In the genomic region with DNA sequence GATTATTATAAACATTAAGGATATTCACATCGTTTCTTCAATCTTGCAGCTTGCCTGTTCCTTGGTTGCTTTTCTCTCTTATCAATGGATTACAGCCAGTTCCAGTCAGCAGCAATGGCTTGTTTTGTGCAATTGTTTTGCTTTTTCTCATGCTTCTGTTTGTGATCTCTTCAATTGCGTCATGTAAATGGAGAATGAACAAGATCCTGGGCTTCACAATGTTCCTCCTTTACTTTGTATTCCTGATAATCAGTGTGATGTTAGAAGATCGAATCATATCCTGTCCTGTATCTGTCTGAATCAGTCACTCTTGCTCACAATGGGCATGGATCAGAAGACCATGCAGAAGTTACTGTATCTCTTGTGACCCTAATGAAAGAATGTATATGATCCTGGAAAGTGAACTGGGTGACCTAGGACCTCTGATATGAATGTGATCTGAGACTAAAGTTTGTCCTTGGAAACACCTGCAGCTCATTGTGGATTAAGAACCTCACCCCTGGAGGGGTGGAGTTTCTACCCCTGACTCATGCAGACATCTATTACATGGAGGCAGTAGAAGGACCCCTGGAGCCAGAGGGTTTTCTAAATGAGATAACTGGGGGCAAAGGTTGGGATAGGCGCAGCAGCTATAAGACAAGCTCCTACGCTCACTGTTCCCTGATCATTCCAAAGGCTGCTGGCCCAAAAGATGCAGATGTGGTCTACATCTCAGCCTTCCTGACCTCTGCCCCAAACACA, we compare ENCODE assay signal across 14 cellular contexts. TPM values are rescaled to one million over a fixed set of nuclear protein-coding genes. Genes with fewer than 3 reads are reported as not detected.
DNase-seq lines count a peak whose midpoint lies in the region; ATAC-seq, FAIRE-seq and TF ChIP-seq lines count a peak whose summit lies in the region.
"Had no signal": no experiment of that assay in that cellular context is flagged by ENCODE, and none has a peak within 500 bp of the region (broad histone marks: within the 10 kb centered on the region; RNA-seq: fewer than 3 reads in every experiment).

No MANE protein-coding gene starts in this region.

- no peaks in the 10 kb centered on the region for H3K27me3 ChIP-seq in breast epithelium
- no peaks in the 10 kb centered on the region for H3K27me3 ChIP-seq in K562 (ENCODE audit: control insufficient read depth in 2 of 2, insufficient read depth in 2 of 2, low read length in 2 of 2)
- H3K27me3 ChIP-seq in stomach, result no peaks in the 10 kb centered on the region
- no peaks in the 10 kb centered on the region for H3K27me3 ChIP-seq in tibial artery

- H3K9me3 ChIP-seq in breast epithelium, result no peaks in the 10 kb centered on the region
- H3K9me3 ChIP-seq in K562 (replicated peaks; ENCODE audit: control insufficient read depth, insufficient read depth, low read depth, low read length), result no peaks in the 10 kb centered on the region
- H3K9me3 ChIP-seq in stomach, result no peaks in the 10 kb centered on the region
- no peaks in the 10 kb centered on the region for H3K9me3 ChIP-seq in tibial artery
- H3K9me3 ChIP-seq in kidney (ENCODE audit: control insufficient read depth in 1 of 2, low read length in 2 of 2), result no peaks in the 10 kb centered on the region
- H3K9me3 ChIP-seq: HAP-1 had no signal

- H2AFZ ChIP-seq in K562 (ENCODE audit: low read depth, low read length), result no peak overlapping the region

- no peaks in the 10 kb centered on the region for H3K9me3 Mint-ChIP-seq in MCF 10A (ENCODE audit: unreplicated experiment)

- H3K4me1 ChIP-seq in breast epithelium, result peaks cover 0 to 4% of the 10 kb centered on the region in 2 donors
- peaks cover 0 to 7% of the 10 kb centered on the region in 2 experiments; a peak in 2 of 5 replicates for H3K4me1 ChIP-seq in K562 (replicated peaks in 1 of 2; ENCODE audit: control insufficient read depth in 2 of 2, insufficient read depth in 2 of 2, low read length in 2 of 2)
- no peaks in the 10 kb centered on the region for H3K4me1 ChIP-seq in stomach
- no peaks in the 10 kb centered on the region for H3K4me1 ChIP-seq in tibial artery
- no peaks in the 10 kb centered on the region for H3K4me1 ChIP-seq in kidney (ENCODE audit: control insufficient read depth in 1 of 2, insufficient read depth in 1 of 2, low read depth in 1 of 2, low read length in 2 of 2)

- H3K36me3 Mint-ChIP-seq in MCF 10A (ENCODE audit: insufficient read depth, unreplicated experiment), result peaks cover 32% of the 10 kb centered on the region

- no peak for TF ChIP-seq RAD21 in K562 (CRISPR knock-in tag; conservative IDR thresholded peaks at IDR 0.05 in 1 of 2, IDR thresholded peaks at IDR 0.05 in 1 of 2)

- in situ Hi-C loops in K562 (cut with MboI), result no loop called here

- H3K27ac ChIP-seq in breast epithelium (no peak overlapping the region), K562 (ENCODE audit: extremely low read depth, low read depth, low read length) (no peak overlapping the region), stomach (no peak overlapping the region), tibial artery (no peak overlapping the region), kidney (ENCODE audit: low read depth in 2 of 2, low read length in 2 of 2) (no peak overlapping the region)

- TF ChIP-seq CTCF in MCF 10A (IDR thresholded peaks at IDR 0.05; ENCODE audit: unreplicated experiment) (no peak), breast epithelium (IDR thresholded peaks at IDR 0.05) (no peak), K562 (IDR thresholded peaks at IDR 0.05 in 2 of 3, conservative IDR thresholded peaks at IDR 0.05 in 1 of 3; ENCODE audit: insufficient read depth in 2 of 3, low read depth in 1 of 3, low read length in 3 of 3) (no peak), foreskin fibroblast (IDR thresholded peaks at IDR 0.05; ENCODE audit: low read depth, low read length) (no peak), stomach (IDR thresholded peaks at IDR 0.05) (no peak), tibial artery (IDR thresholded peaks at IDR 0.05) (no peak), kidney (IDR thresholded peaks at IDR 0.05; ENCODE audit: borderline replicate concordance, extremely low read depth, insufficient read depth) (no peak)

- no peak for TF ChIP-seq POLR2A in breast epithelium (IDR thresholded peaks at IDR 0.05)
- TF ChIP-seq POLR2A in K562 (conservative IDR thresholded peaks at IDR 0.05), result no peak
- TF ChIP-seq POLR2A in stomach (IDR thresholded peaks at IDR 0.05), result no peak

- POLR2A ChIA-PET in MCF 10A (lab: Yijun Ruan, JAX), result interaction anchor here (0.5 to 1.3 kb wide), 7 partner anchors 22 to 1889 kb away, joined by 3 to 5 read pairs (median 3); a partner anchor contains a TSS
- POLR2A ChIA-PET in K562 (lab: Yijun Ruan, JAX), result interaction anchor here (1.4 kb wide), 1 partner anchor 8 kb away, joined by 3 read pairs; no protein-coding TSS in a partner anchor

- H3K4me3 ChIP-seq in breast epithelium (no peak overlapping the region), K562 (no peak overlapping the region), foreskin fibroblast (ENCODE audit: low read depth in 1 of 2, low read length in 2 of 2) (no peak overlapping the region), stomach (no peak overlapping the region), tibial artery (no peak overlapping the region), kidney (ENCODE audit: low read length in 2 of 2) (no peak overlapping the region)
- H3K4me3 ChIP-seq: HAP-1 had no signal

- peak overlapping the region; percentile 80 for H3K27ac Mint-ChIP-seq in MCF 10A (ENCODE audit: low read depth, unreplicated experiment)

- peaks cover 26% of the 10 kb centered on the region for H3K4me1 Mint-ChIP-seq in MCF 10A (ENCODE audit: insufficient read depth, unreplicated experiment)

- H3K79me2 ChIP-seq in K562 (ENCODE audit: control insufficient read depth, insufficient read depth, low read length), result no peaks in the 10 kb centered on the region

- CTCF ChIA-PET in MCF 10A (lab: Yijun Ruan, JAX), result interaction anchor here (0.8 to 1.9 kb wide), 4 partner anchors 16 to 762 kb away, joined by 3 to 11 read pairs (median 5); a partner anchor contains a TSS
- CTCF ChIA-PET in K562 (lab: Yijun Ruan, JAX; ENCODE audit: low intra/inter-chr PET ratio), result no interaction called here

- no peaks in the 10 kb centered on the region for H4K20me1 ChIP-seq in K562 (replicated peaks; ENCODE audit: control insufficient read depth, insufficient read depth, low read length)

- BruUV-seq in MCF 10A (replicated peaks; lab: Mats Ljungman, UMichigan), result no TSS peak
- no TSS peak for BruUV-seq in K562 (replicated peaks; lab: Mats Ljungman, UMichigan)

- no peak; the same call in 2 of the 3 replicates for ATAC-seq in K562
- ATAC-seq: stimulated activated naive CD8-positive, alpha-beta T cell treated with anti-CD3 and anti-CD28 coated beads, Interleukin-15, Interleukin-2, amounts not matched to agents 100 U/mL and 50 U/mL, for 24 hours had no signal

- DNase-seq in MCF 10A (ENCODE audit: unreplicated experiment), result no peak
- DNase-seq in breast epithelium (ENCODE audit: low spot score in 2 of 2), result no peak
- DNase-seq in K562 (ENCODE audit: extremely low read depth in 1 of 4, low spot score in 3 of 4), result no peak
- DNase-seq in foreskin fibroblast, result peak; percentile 57 to 75
- DNase-seq in stomach, result no peak
- DNase-seq in cortex of kidney (lab: John Stamatoyannopoulos, UW), result no peak
- DNase-seq in tibial artery, result no peak
- no peak for DNase-seq in kidney
- DNase-seq: activated gamma-delta T cell treated with Interleukin-2 at 50 U/mL for 16 hours; DMS53; NCI-H1105; stimulated activated naive CD8-positive, alpha-beta T cell treated with anti-CD3 and anti-CD28 coated beads, Interleukin-15, Interleukin-2, amounts not matched to agents 100 U/mL and 50 U/mL, for 24 hours had no signal

- TF ChIP-seq EP300 in K562 (IDR thresholded peaks at IDR 0.05; ENCODE audit: low read length) (no peak), stomach (IDR thresholded peaks at IDR 0.05) (no peak)

- no peaks in the 10 kb centered on the region for H3K36me3 ChIP-seq in breast epithelium
- peaks cover 13% of the 10 kb centered on the region; the same call in 2 of the 3 replicates for H3K36me3 ChIP-seq in K562 (ENCODE audit: control insufficient read depth, insufficient read depth, low read length)
- H3K36me3 ChIP-seq in stomach, result peaks cover 0 to 75% (median 57%) of the 10 kb centered on the region in 4 donors
- H3K36me3 ChIP-seq in tibial artery, result peaks cover 0 to 47% (median 16%) of the 10 kb centered on the region in 3 donors
- peaks cover 3 to 14% of the 10 kb centered on the region in 2 donors for H3K36me3 ChIP-seq in kidney (ENCODE audit: control insufficient read depth in 1 of 2, insufficient read depth in 2 of 2, low read length in 2 of 2)
- H3K36me3 ChIP-seq: HAP-1 had no signal

- WGBS in K562 (ENCODE audit: insufficient coverage, low coverage, missing lambda C conversion rate), result 52% methylated on average over 5 of the region's 5 CpGs
- WGBS in stomach, 5 donors, result 82 to 91% (median 89%) methylated on average over 5 of the region's 5 CpGs

- FAIRE-seq in K562 (lab: Jason Lieb, UNC) (no peak), kidney (lab: Jason Lieb, UNC) (no peak)
- FAIRE-seq: urothelium cell line had no signal

- intact Hi-C loops in MCF 10A (cut with micrococcal nuclease), result no loop called here
- intact Hi-C loops in breast epithelium (cut with DNase I; ENCODE audit: low total_unique reads), result no loop called here
- intact Hi-C loops in K562 (cut with micrococcal nuclease), result no loop called here
- intact Hi-C loops in stomach (cut with DNase I; ENCODE audit: low total_unique reads), result no loop called here
- intact Hi-C loops in tibial artery (cut with DNase I; ENCODE audit: low total_unique reads), result no loop called here
- intact Hi-C loops in kidney (cut with DNase I), result no loop called here

- H3K9me1 ChIP-seq in K562 (ENCODE audit: control insufficient read depth, insufficient read depth, low read length), result no peaks in the 10 kb centered on the region

- no peak overlapping the region for H3K4me3 Mint-ChIP-seq in MCF 10A (ENCODE audit: unreplicated experiment)

- H3K27me3 Mint-ChIP-seq in MCF 10A (ENCODE audit: insufficient read depth, unreplicated experiment), result no peaks in the 10 kb centered on the region

- H3K4me2 ChIP-seq in K562 (ENCODE audit: insufficient read depth, low read length), result no peak overlapping the region

- H3K9ac ChIP-seq in K562 (ENCODE audit: insufficient read depth in 1 of 2, low read depth in 2 of 2, low read length in 2 of 2), result no peak overlapping the region
- no peak overlapping the region for H3K9ac ChIP-seq in kidney (ENCODE audit: low read length in 2 of 2)

RNA-seq across cellular contexts. Expression of a gene that starts 32.2 kb away (rescaled TPM):
- 8.2 TPM in 2 replicates for total RNA-seq in MCF 10A (2022)
- 10 to 100 TPM in 2 of 3 donors, 1 to 10 TPM in 1; 9.5 to 12.3 (median 10.7) TPM for total RNA-seq in breast epithelium
- total RNA-seq in K562 (2011; cell fraction: chromatin; rRNA removed; ENCODE audit: low replicate concordance), result 13.1 and 19.5 TPM in 2 replicates
- total RNA-seq in K562 (2011; cell fraction: nucleolus; rRNA removed), result 7.8 and 8.6 TPM in 2 replicates
- total RNA-seq in K562 (2011; cell fraction: nucleoplasm; rRNA removed), result 13.6 and 24.7 TPM in 2 replicates
- total RNA-seq in K562 (2014; rRNA removed), result 4.9 and 5.5 TPM in 2 replicates
- total RNA-seq in K562 (2014; rRNA removed; fragmentation: Illumina TruSeq; extraction: Trizol), result 6.5 and 7.1 TPM in 2 replicates
- 4.9 and 5.5 TPM in 2 replicates for total RNA-seq in K562 (2015; rRNA removed; fragmentation: Illumina TruSeq; extraction: Trizol)
- 6.7 and 8.2 TPM in 2 replicates for total RNA-seq in K562 (2021)
- polyA plus RNA-seq in K562 (2011; rRNA removed), result 4.4 and 8.2 TPM in 2 replicates
- polyA plus RNA-seq in K562 (2011; cell fraction: cytosol; rRNA removed), result 3.6 and 8.5 TPM in 2 replicates
- 5.7 and 6.4 TPM in 2 replicates for polyA plus RNA-seq in K562 (2011; cell fraction: nucleus; rRNA removed)
- 5.6 and 11.8 TPM in 2 replicates for polyA plus RNA-seq in K562 (2012)
- 6.8 and 7.1 TPM in 2 replicates for polyA plus RNA-seq in K562 (2014; fragmentation: Illumina TruSeq; extraction: Trizol)
- 1 to 10 TPM; 3.1 to 3.2 TPM for polyA plus RNA-seq in K562 (2014; fragmentation: Nextera tagmentation; extraction: Ambion mirVana)
- polyA plus RNA-seq in K562 (2014; rRNA removed), result 3.1 and 5.9 TPM in 2 replicates
- polyA minus RNA-seq in K562 (2011; rRNA and poly(A)+ RNA removed), result 6.9 and 10.9 TPM in 2 replicates
- 5.2 and 9.8 TPM in 2 replicates for polyA minus RNA-seq in K562 (2011; cell fraction: cytosol; rRNA and poly(A)+ RNA removed)
- 3.2 and 8.0 TPM in 2 replicates for polyA minus RNA-seq in K562 (2011; cell fraction: nucleus; rRNA and poly(A)+ RNA removed)
- 10 to 100 TPM in 1 of 5 donors, 1 to 10 TPM in 3, not detected in 1; 1.3 to 18.5 (median 5.3) TPM for total RNA-seq in stomach
- polyA plus RNA-seq in stomach, result 1 to 10 TPM; 3.4 to 6.4 (median 6.0) TPM
- total RNA-seq in kidney, result 18.9 TPM
- polyA plus RNA-seq in kidney (ENCODE audit: insufficient read depth, low read depth, low replicate concordance), result 4.9 TPM

RNA-seq across cellular contexts. Expression of a gene that starts 43.0 kb away (rescaled TPM):
- 43.9 and 47.0 TPM in 2 replicates for total RNA-seq in MCF 10A (2022)
- 10 to 100 TPM; 34.6 to 54.3 (median 37.7) TPM for total RNA-seq in breast epithelium
- total RNA-seq in K562 (2011; cell fraction: chromatin; rRNA removed; ENCODE audit: low replicate concordance), result 68.9 and 128 TPM in 2 replicates
- total RNA-seq in K562 (2011; cell fraction: nucleolus; rRNA removed), result 62.8 and 67.5 TPM in 2 replicates
- 85.6 and 98.8 TPM in 2 replicates for total RNA-seq in K562 (2011; cell fraction: nucleoplasm; rRNA removed)
- 30.5 and 33.7 TPM in 2 replicates for total RNA-seq in K562 (2014; rRNA removed)
- total RNA-seq in K562 (2014; rRNA removed; fragmentation: Illumina TruSeq; extraction: Trizol), result 45.9 and 52.1 TPM in 2 replicates
- 42.8 and 43.6 TPM in 2 replicates for total RNA-seq in K562 (2015; rRNA removed; fragmentation: Illumina TruSeq; extraction: Trizol)
- total RNA-seq in K562 (2021), result 46.5 and 47.7 TPM in 2 replicates
- polyA plus RNA-seq in K562 (2011; rRNA removed), result 66.3 and 92.4 TPM in 2 replicates
- 72.2 and 79.6 TPM in 2 replicates for polyA plus RNA-seq in K562 (2011; cell fraction: cytosol; rRNA removed)
- 40.5 and 51.5 TPM in 2 replicates for polyA plus RNA-seq in K562 (2011; cell fraction: nucleus; rRNA removed)
- polyA plus RNA-seq in K562 (2012), result 33.6 and 40.2 TPM in 2 replicates
- 52.6 and 58.1 TPM in 2 replicates for polyA plus RNA-seq in K562 (2014; fragmentation: Illumina TruSeq; extraction: Trizol)
- 10 to 100 TPM; 40.6 to 64.0 TPM for polyA plus RNA-seq in K562 (2014; fragmentation: Nextera tagmentation; extraction: Ambion mirVana)
- 48.8 and 54.0 TPM in 2 replicates for polyA plus RNA-seq in K562 (2014; rRNA removed)
- polyA minus RNA-seq in K562 (2011; rRNA and poly(A)+ RNA removed), result 86.8 and 106 TPM in 2 replicates
- polyA minus RNA-seq in K562 (2011; cell fraction: cytosol; rRNA and poly(A)+ RNA removed), result 34.7 and 41.7 TPM in 2 replicates
- 47.1 and 62.5 TPM in 2 replicates for polyA minus RNA-seq in K562 (2011; cell fraction: nucleus; rRNA and poly(A)+ RNA removed)
- total RNA-seq in stomach, result 10 to 100 TPM in 4 of 5 donors, 1 to 10 TPM in 1; 7.2 to 73.2 (median 42.0) TPM
- polyA plus RNA-seq in stomach, result 10 to 100 TPM; 14.9 to 19.7 (median 15.8) TPM
- 37.1 TPM for total RNA-seq in kidney
- 27.8 TPM for polyA plus RNA-seq in kidney (ENCODE audit: insufficient read depth, low read depth, low replicate concordance)

Comparison
In these comparisons a context has a peak if more than half of its experiments do, and no peak if none do; other contexts are left out.
1. DNase-seq: peak in foreskin fibroblast (2 of 2); none in MCF 10A (single experiment), breast epithelium (0 of 2), K562 (0 of 4), stomach (single experiment), cortex of kidney (single experiment), tibial artery (0 of 2) and kidney (single experiment).